ENCODE assay signal across 10 cellular contexts in the genomic region with DNA sequence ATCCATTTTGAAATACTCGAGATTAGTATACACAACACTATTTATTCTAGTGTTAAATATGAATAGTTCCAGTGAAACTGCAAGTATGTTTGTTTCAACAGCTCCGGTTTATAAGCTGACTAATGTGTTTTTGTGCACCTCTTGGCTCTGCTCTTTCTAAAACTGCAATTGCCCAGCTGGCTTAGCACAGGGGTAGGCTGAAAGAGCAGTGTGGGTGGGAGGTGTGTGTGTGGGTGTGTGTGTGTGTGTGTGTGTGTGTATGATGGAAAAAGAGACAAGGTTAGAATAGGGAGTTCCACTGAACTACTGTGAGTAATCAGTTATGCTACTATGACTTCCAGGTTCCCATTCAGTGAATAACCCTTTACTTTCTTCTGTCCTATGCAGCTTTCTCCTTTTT. TPM values are rescaled to one million over a fixed set of nuclear protein-coding genes. Genes with fewer than 3 reads are reported as not detected.
DNase-seq lines count a peak whose midpoint lies in the region; ATAC-seq lines count a peak whose summit lies in the region.
"Had no signal": no experiment of that assay in that cellular context is flagged by ENCODE, and none has a peak within 500 bp of the region (broad histone marks: within the 10 kb centered on the region; RNA-seq: fewer than 3 reads in every experiment).

No MANE protein-coding gene starts in this region.

- peak; percentile 88 for ATAC-seq in GM18867 (IDR thresholded peaks at IDR 0.05; ENCODE audit: unreplicated experiment)
- peak; percentile 66 for ATAC-seq in HG02973 (IDR thresholded peaks at IDR 0.05; ENCODE audit: unreplicated experiment)
- ATAC-seq in GM19455 (IDR thresholded peaks at IDR 0.05; ENCODE audit: unreplicated experiment): no peak

- no peak overlapping the region for H3K4me3 Mint-ChIP-seq in activated naive CD8-positive, alpha-beta T cell treated with anti-CD3 and anti-CD28 coated beads for 36 hours
- H3K4me3 Mint-ChIP-seq: central memory CD8-positive, alpha-beta T cell had no signal

- no peaks in the 10 kb centered on the region for H3K9me3 Mint-ChIP-seq in activated naive CD8-positive, alpha-beta T cell treated with anti-CD3 and anti-CD28 coated beads for 36 hours
- H3K9me3 Mint-ChIP-seq: central memory CD8-positive, alpha-beta T cell had no signal

- no peaks in the 10 kb centered on the region for H3K27me3 Mint-ChIP-seq in activated naive CD8-positive, alpha-beta T cell treated with anti-CD3 and anti-CD28 coated beads for 36 hours
- H3K27me3 Mint-ChIP-seq: central memory CD8-positive, alpha-beta T cell had no signal

- peaks cover 13% of the 10 kb centered on the region for H3K4me1 Mint-ChIP-seq in activated naive CD8-positive, alpha-beta T cell treated with anti-CD3 and anti-CD28 coated beads for 36 hours
- H3K4me1 Mint-ChIP-seq: central memory CD8-positive, alpha-beta T cell had no signal

- H3K36me3 Mint-ChIP-seq in activated naive CD8-positive, alpha-beta T cell treated with anti-CD3 and anti-CD28 coated beads for 36 hours: no peaks in the 10 kb centered on the region

- DNase-seq in activated naive CD8-positive, alpha-beta T cell treated with anti-CD3 and anti-CD28 coated beads for 36 hours: peak; percentile 43
- peak; percentile 66 to 75 for DNase-seq in stimulated activated CD4-positive, alpha-beta T cell treated with anti-CD3 and anti-CD28 coated beads, Interleukin-2, amount 100 ng/mL, for 24 hours
- DNase-seq in inferior parietal cortex (ENCODE audit: extremely low spot score): no peak
- DNase-seq in effector CD8-positive, alpha-beta T cell (lab: John Stamatoyannopoulos, UW): no peak
- no peak for DNase-seq in DMS79 (lab: John Stamatoyannopoulos, UW)
- DNase-seq: NCI-H748 treated with DMSO at 0.1 percent for 48 hours had no signal

- H3K27ac Mint-ChIP-seq in activated naive CD8-positive, alpha-beta T cell treated with anti-CD3 and anti-CD28 coated beads for 36 hours: peak overlapping the region; percentile 71

RNA-seq across cellular contexts. Expression of a gene that starts 37.8 kb away (rescaled TPM):
- total RNA-seq in activated naive CD8-positive, alpha-beta T cell treated with anti-CD3 and anti-CD28 coated beads for 36 hours: 10 to 100 TPM; 29.2 to 34.7 TPM

Comparison
In these comparisons a context has a peak if more than half of its experiments do, and no peak if none do; other contexts are left out.
1. DNase-seq: peak in activated naive CD8-positive, alpha-beta T cell treated with anti-CD3 and anti-CD28 coated beads for 36 hours (single experiment) and stimulated activated CD4-positive, alpha-beta T cell treated with anti-CD3 and anti-CD28 coated beads, Interleukin-2, amount 100 ng/mL, for 24 hours (2 of 2); none in inferior parietal cortex (single experiment), effector CD8-positive, alpha-beta T cell (single experiment) and DMS79 (single experiment).